In the genomic region with DNA sequence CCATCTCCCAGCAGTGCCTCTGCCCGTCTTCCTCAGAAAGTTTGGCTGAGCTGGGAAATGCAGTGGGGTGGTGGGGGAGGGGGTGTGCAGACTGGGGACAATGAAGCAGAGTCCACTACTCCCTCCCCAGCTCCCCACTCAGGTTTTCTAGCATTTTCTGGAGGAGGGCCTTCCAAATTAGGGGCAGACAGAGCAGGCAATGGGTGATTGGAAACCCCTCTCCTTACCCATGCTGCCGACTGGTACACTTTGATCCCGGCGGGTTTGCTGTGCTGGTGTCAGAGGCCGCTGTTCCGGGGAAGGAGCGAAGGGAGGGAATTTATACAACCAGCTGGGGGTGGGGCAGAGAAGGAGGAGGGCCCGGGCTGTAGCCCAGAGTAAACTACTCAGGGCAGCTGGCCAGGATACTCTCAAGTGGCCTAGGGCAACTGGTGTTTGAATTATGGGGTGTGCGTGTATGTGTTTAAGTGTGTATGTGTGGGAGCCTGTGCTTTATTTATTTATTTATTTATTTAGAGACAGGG, we compare ENCODE assay signal across 9 cellular contexts. TPM values are rescaled to one million over a fixed set of nuclear protein-coding genes. Genes with fewer than 3 reads are reported as not detected.
A peak's percentile ranks its signal among the peaks of the same experiment; 100 is the strongest.
DNase-seq lines count a peak whose midpoint lies in the region; ATAC-seq and TF ChIP-seq lines count a peak whose summit lies in the region.
"Had no signal": no experiment of that assay in that cellular context is flagged by ENCODE, and none has a peak within 500 bp of the region (broad histone marks: within the 10 kb centered on the region; RNA-seq: fewer than 3 reads in every experiment).

A gene (minus strand): TSS at position 295 of the 524 bp plus-strand sequence. CDS start 64 bp downstream, at position 231.

- no peaks in the 10 kb centered on the region for H3K9me3 ChIP-seq in BLaER1 treated with 17β-estradiol and CSF1 and Interleukin-3, amounts not matched to agents 10 nM and 100 nM (replicated peaks in 1 of 11)
- H3K9me3 ChIP-seq in smooth muscle cell (replicated peaks; ENCODE audit: low read depth): no peaks in the 10 kb centered on the region

- peak within 1 kb of the TSS; percentile 61 for H2AFZ ChIP-seq in smooth muscle cell (ENCODE audit: low read depth)

- H3K27ac Mint-ChIP-seq in central memory CD8-positive, alpha-beta T cell (ENCODE audit: low read depth): peak within 1 kb of the TSS; percentile 20
- no peak within 1 kb of the TSS for H3K27ac Mint-ChIP-seq in natural killer cell treated with Interleukin-12 subunit alpha and Interleukin-12 subunit beta and Interleukin-15 and Interleukin-18, amount 100 ng/mL, for 72 hours
- H3K27ac Mint-ChIP-seq: activated naive CD8-positive, alpha-beta T cell treated with anti-CD3 and anti-CD28 coated beads, Interleukin-2, amount 10 ng/mL, durations not matched to agents 7 days and 5 days had no signal

- no peak for ATAC-seq in central memory CD8-positive, alpha-beta T cell (replicated peaks; ENCODE audit: extremely low read depth, poor library complexity, severe bottlenecking)
- no peak for ATAC-seq in natural killer cell treated with Interleukin-12 subunit alpha and Interleukin-12 subunit beta and Interleukin-15 and Interleukin-18, amount 100 ng/mL, for 72 hours

- TF ChIP-seq CTCF in smooth muscle cell (IDR thresholded peaks at IDR 0.05; ENCODE audit: borderline replicate concordance, insufficient read depth, poor library complexity, severe bottlenecking): no peak

- H3K27me3 Mint-ChIP-seq in central memory CD8-positive, alpha-beta T cell: no peaks in the 10 kb centered on the region
- H3K27me3 Mint-ChIP-seq in natural killer cell treated with Interleukin-12 subunit alpha and Interleukin-12 subunit beta and Interleukin-15 and Interleukin-18, amount 100 ng/mL, for 72 hours: peaks cover 0 to 3% of the 10 kb centered on the region in 2 donors

- peak within 1 kb of the TSS in 4 of 11 experiments; percentile 83 to 86 (median 86); a peak in 7 of 22 replicates for H3K27ac ChIP-seq in BLaER1 treated with 17β-estradiol and CSF1 and Interleukin-3, amounts not matched to agents 10 nM and 100 nM
- H3K27ac ChIP-seq in smooth muscle cell (ENCODE audit: low read depth): peak within 1 kb of the TSS; percentile 44

- no peak within 1 kb of the TSS for H3K4me3 ChIP-seq in BLaER1 treated with 17β-estradiol and CSF1 and Interleukin-3, amounts not matched to agents 10 nM and 100 nM
- H3K4me3 ChIP-seq in smooth muscle cell: peak within 1 kb of the TSS; percentile 52

- H3F3A ChIP-seq in smooth muscle cell (ENCODE audit: low read depth): no peaks in the 10 kb centered on the region

- peaks cover 4% of the 10 kb centered on the region for H3K79me2 ChIP-seq in smooth muscle cell (ENCODE audit: low read depth)

- H3K9me3 Mint-ChIP-seq in central memory CD8-positive, alpha-beta T cell: no peaks in the 10 kb centered on the region
- H3K9me3 Mint-ChIP-seq in natural killer cell treated with Interleukin-12 subunit alpha and Interleukin-12 subunit beta and Interleukin-15 and Interleukin-18, amount 100 ng/mL, for 72 hours: no peaks in the 10 kb centered on the region
- H3K9me3 Mint-ChIP-seq: activated naive CD8-positive, alpha-beta T cell treated with anti-CD3 and anti-CD28 coated beads, Interleukin-2, amount 10 ng/mL, durations not matched to agents 7 days and 5 days had no signal

- H3K27me3 ChIP-seq in BLaER1 treated with 17β-estradiol and CSF1 and Interleukin-3, amounts not matched to agents 10 nM and 100 nM: no peaks in the 10 kb centered on the region
- no peaks in the 10 kb centered on the region for H3K27me3 ChIP-seq in smooth muscle cell (ENCODE audit: low read depth)

- H3K36me3 Mint-ChIP-seq in central memory CD8-positive, alpha-beta T cell (ENCODE audit: insufficient read depth): no peaks in the 10 kb centered on the region
- no peaks in the 10 kb centered on the region for H3K36me3 Mint-ChIP-seq in natural killer cell treated with Interleukin-12 subunit alpha and Interleukin-12 subunit beta and Interleukin-15 and Interleukin-18, amount 100 ng/mL, for 72 hours
- H3K36me3 Mint-ChIP-seq: activated naive CD8-positive, alpha-beta T cell treated with anti-CD3 and anti-CD28 coated beads, Interleukin-2, amount 10 ng/mL, durations not matched to agents 7 days and 5 days had no signal

- peaks cover 18 to 65% (median 44%) of the 10 kb centered on the region in 10 experiments for H3K4me1 ChIP-seq in BLaER1 treated with 17β-estradiol and CSF1 and Interleukin-3, amounts not matched to agents 10 nM and 100 nM
- H3K4me1 ChIP-seq in smooth muscle cell (ENCODE audit: low read depth): peaks cover 23% of the 10 kb centered on the region

- no peaks in the 10 kb centered on the region for H4K20me1 ChIP-seq in BLaER1 treated with 17β-estradiol and CSF1 and Interleukin-3, amounts not matched to agents 10 nM and 100 nM
- no peaks in the 10 kb centered on the region for H4K20me1 ChIP-seq in smooth muscle cell (ENCODE audit: low read depth)

- H3K36me3 ChIP-seq in BLaER1 treated with 17β-estradiol and CSF1 and Interleukin-3, amounts not matched to agents 10 nM and 100 nM: no peaks in the 10 kb centered on the region
- no peaks in the 10 kb centered on the region for H3K36me3 ChIP-seq in smooth muscle cell (ENCODE audit: low read depth)

- 7% methylated on average over 9 of the region's 9 CpGs for WGBS in smooth muscle cell (ENCODE audit: low lambda C conversion rate)

- no peak within 1 kb of the TSS for H3K4me3 Mint-ChIP-seq in central memory CD8-positive, alpha-beta T cell
- H3K4me3 Mint-ChIP-seq in natural killer cell treated with Interleukin-12 subunit alpha and Interleukin-12 subunit beta and Interleukin-15 and Interleukin-18, amount 100 ng/mL, for 72 hours: no peak within 1 kb of the TSS
- H3K4me3 Mint-ChIP-seq: activated naive CD8-positive, alpha-beta T cell treated with anti-CD3 and anti-CD28 coated beads, Interleukin-2, amount 10 ng/mL, durations not matched to agents 7 days and 5 days had no signal

- peak within 1 kb of the TSS in 2 of 11 experiments; percentile 18 to 37; a peak in 2 of 22 replicates for H3K9ac ChIP-seq in BLaER1 treated with 17β-estradiol and CSF1 and Interleukin-3, amounts not matched to agents 10 nM and 100 nM
- H3K9ac ChIP-seq in smooth muscle cell (ENCODE audit: low read depth): peak within 1 kb of the TSS; percentile 66

- no peaks in the 10 kb centered on the region for H3K4me1 Mint-ChIP-seq in central memory CD8-positive, alpha-beta T cell
- H3K4me1 Mint-ChIP-seq in natural killer cell treated with Interleukin-12 subunit alpha and Interleukin-12 subunit beta and Interleukin-15 and Interleukin-18, amount 100 ng/mL, for 72 hours (ENCODE audit: low read depth in 2 of 2): no peaks in the 10 kb centered on the region

- peak within 1 kb of the TSS in 7 of 11 experiments; percentile 12 to 95 (median 83); a peak in 12 of 22 replicates for H3K4me2 ChIP-seq in BLaER1 treated with 17β-estradiol and CSF1 and Interleukin-3, amounts not matched to agents 10 nM and 100 nM
- peak within 1 kb of the TSS; percentile 86 for H3K4me2 ChIP-seq in smooth muscle cell

- DNase-seq in NCI-H2081 treated with DMSO at 0.1 percent for 48 hours (lab: John Stamatoyannopoulos, UW) (peak; percentile 67), inferior parietal cortex (ENCODE audit: extremely low spot score) (peak; percentile 20), smooth muscle cell (lab: John Stamatoyannopoulos, UW; ENCODE audit: unreplicated experiment) (peak; percentile 20)
- no peak for DNase-seq in central memory CD8-positive, alpha-beta T cell (ENCODE audit: low spot score in 2 of 2)
- no peak for DNase-seq in activated CD4-positive, CD25-positive, alpha-beta regulatory T cell (lab: John Stamatoyannopoulos, UW)
- no peak for DNase-seq in stimulated activated CD4-positive, alpha-beta T cell treated with anti-CD3 and anti-CD28 coated beads, Interleukin-15, amount 100 ng/mL, for 24 hours
- no peak for DNase-seq in natural killer cell treated with Interleukin-12 subunit alpha and Interleukin-12 subunit beta and Interleukin-15 and Interleukin-18, amount 100 ng/mL, for 72 hours (ENCODE audit: low spot score)
- DNase-seq: activated naive CD8-positive, alpha-beta T cell treated with anti-CD3 and anti-CD28 coated beads, Interleukin-2, amount 10 ng/mL, durations not matched to agents 7 days and 5 days had no signal

RNA-seq across cellular contexts. Expression of the gene that starts here (rescaled TPM):
- total RNA-seq in smooth muscle cell: 22.0 and 26.7 TPM in 2 replicates
- 28.8 and 40.2 TPM in 2 replicates for polyA plus RNA-seq in smooth muscle cell
- total RNA-seq in natural killer cell treated with Interleukin-12 subunit alpha and Interleukin-12 subunit beta and Interleukin-15 and Interleukin-18, amount 100 ng/mL, for 72 hours: not detected
- total RNA-seq: activated naive CD8-positive, alpha-beta T cell treated with anti-CD3 and anti-CD28 coated beads, Interleukin-2, amount 10 ng/mL, durations not matched to agents 7 days and 5 days had no signal

Comparison
In these comparisons a context has a peak if more than half of its experiments do, and no peak if none do; other contexts are left out.
1. RNA of the gene that starts here (total RNA-seq): 22.0 to 26.7 TPM in smooth muscle cell; not detected in natural killer cell treated with Interleukin-12 subunit alpha and Interleukin-12 subunit beta and Interleukin-15 and Interleukin-18, amount 100 ng/mL, for 72 hours; every median in the first group is over 10 times any median in the second.
2. DNase-seq: peak in NCI-H2081 treated with DMSO at 0.1 percent for 48 hours (single experiment), inferior parietal cortex (single experiment) and smooth muscle cell (single experiment); none in central memory CD8-positive, alpha-beta T cell (0 of 2), activated CD4-positive, CD25-positive, alpha-beta regulatory T cell (0 of 4), stimulated activated CD4-positive, alpha-beta T cell treated with anti-CD3 and anti-CD28 coated beads, Interleukin-15, amount 100 ng/mL, for 24 hours (single experiment) and natural killer cell treated with Interleukin-12 subunit alpha and Interleukin-12 subunit beta and Interleukin-15 and Interleukin-18, amount 100 ng/mL, for 72 hours (single experiment).